ENCODE assay signal across 21 cellular contexts in the genomic region with DNA sequence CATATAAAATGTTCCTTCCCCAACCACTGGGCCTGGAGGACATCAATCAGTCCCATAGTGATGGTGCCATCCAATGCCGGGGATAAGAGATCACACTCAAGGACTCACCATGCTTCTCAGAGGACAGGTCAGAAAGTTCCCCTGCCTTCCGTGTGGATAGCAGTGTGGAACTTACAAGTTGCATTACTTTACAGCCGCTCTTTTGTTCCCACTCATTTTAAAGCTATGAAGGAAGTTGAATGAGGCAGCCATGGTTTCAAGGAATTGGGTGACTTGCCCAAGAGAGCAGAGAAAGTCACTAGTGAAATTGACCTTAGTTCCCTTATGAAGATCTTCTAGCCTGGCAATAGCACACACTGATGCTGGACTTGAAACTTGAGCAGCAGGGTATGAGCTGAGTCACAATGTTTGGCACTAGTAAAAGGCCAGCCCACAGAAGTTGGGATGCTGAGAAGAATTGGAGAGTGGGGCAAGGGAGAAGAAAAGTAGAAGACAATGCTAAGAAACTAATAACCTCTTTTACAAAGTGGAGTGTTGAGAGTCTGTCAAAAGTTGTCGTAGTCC.
A peak's percentile ranks its signal among the peaks of the same experiment; 100 is the strongest.
DNase-seq lines count a peak whose midpoint lies in the region; ATAC-seq, FAIRE-seq and TF ChIP-seq lines count a peak whose summit lies in the region.
"Had no signal": no experiment of that assay in that cellular context is flagged by ENCODE, and none has a peak within 500 bp of the region (broad histone marks: within the 10 kb centered on the region; RNA-seq: fewer than 3 reads in every experiment).

No MANE protein-coding gene starts in this region.

- H3K27ac Mint-ChIP-seq in activated CD4-positive, alpha-beta T cell treated with anti-CD3 and anti-CD28 coated beads, Interleukin-2, amount 10 ng/mL, durations not matched to agents 24 days and 14 days, result no peak overlapping the region
- H3K27ac Mint-ChIP-seq in astrocyte (ENCODE audit: unreplicated experiment) (no peak overlapping the region), progenitor cell of endocrine pancreas (no peak overlapping the region)

- H3K4me3 ChIP-seq in astrocyte (ENCODE audit: insufficient read depth, low read depth, low read length) (no peak overlapping the region), vagina (no peak overlapping the region)
- H3K4me3 ChIP-seq: lower lobe of right lung, PC-9, smooth muscle cell had no signal

- no peaks in the 10 kb centered on the region for H3K36me3 ChIP-seq in astrocyte (ENCODE audit: insufficient read depth, low read length)
- no peaks in the 10 kb centered on the region for H3K36me3 ChIP-seq in vagina
- H3K36me3 ChIP-seq: lower lobe of right lung had no signal

- H3K4me1 ChIP-seq in astrocyte (ENCODE audit: insufficient read depth, low read length) (peaks cover 15% of the 10 kb centered on the region), vagina (peaks cover 23% of the 10 kb centered on the region)

- no peaks in the 10 kb centered on the region for H3K79me2 ChIP-seq in astrocyte (ENCODE audit: insufficient read depth, low read length)

- H3K9ac ChIP-seq in astrocyte (ENCODE audit: low read length), result no peak overlapping the region

- H3K4me2 ChIP-seq in astrocyte (ENCODE audit: low read length), result no peak overlapping the region
- H3K4me2 ChIP-seq: PC-9, smooth muscle cell had no signal

- peaks cover 1% of the 10 kb centered on the region for H3K27me3 Mint-ChIP-seq in activated CD4-positive, alpha-beta T cell treated with anti-CD3 and anti-CD28 coated beads, Interleukin-2, amount 10 ng/mL, durations not matched to agents 24 days and 14 days
- H3K27me3 Mint-ChIP-seq in astrocyte (ENCODE audit: low read depth, unreplicated experiment), result peaks cover 10% of the 10 kb centered on the region
- H3K27me3 Mint-ChIP-seq in progenitor cell of endocrine pancreas, result peaks cover 22% of the 10 kb centered on the region

- H3K9me3 Mint-ChIP-seq in activated CD4-positive, alpha-beta T cell treated with anti-CD3 and anti-CD28 coated beads, Interleukin-2, amount 10 ng/mL, durations not matched to agents 24 days and 14 days, result no peaks in the 10 kb centered on the region
- peaks cover 5% of the 10 kb centered on the region for H3K9me3 Mint-ChIP-seq in astrocyte (ENCODE audit: unreplicated experiment)
- peaks cover 8% of the 10 kb centered on the region for H3K9me3 Mint-ChIP-seq in progenitor cell of endocrine pancreas (ENCODE audit: low read depth)

- FAIRE-seq in astrocyte (lab: Jason Lieb, UNC), result no peak

- peak; percentile 34 for DNase-seq in activated CD4-positive, alpha-beta T cell treated with anti-CD3 and anti-CD28 coated beads, Interleukin-2, amount 10 ng/mL, durations not matched to agents 24 days and 14 days
- no peak for DNase-seq in activated CD4-positive, alpha-beta T cell treated with anti-CD3 and anti-CD28 coated beads, Interleukin-2, amount 50 U/mL, for 48 hours
- DNase-seq in astrocyte (ENCODE audit: low read depth) (peak; percentile 84), glomerular visceral epithelial cell (ENCODE audit: extremely low spot score) (peak; percentile 28), vagina (ENCODE audit: extremely low spot score in 2 of 2) (peak in 1 of 2 donors; percentile 79), progenitor cell of endocrine pancreas (ENCODE audit: low spot score, unreplicated experiment) (no peak)
- DNase-seq: 8988T; activated CD4-positive, alpha-beta T cell treated with anti-CD3 and anti-CD28 coated beads, Interleukin-2, amount 50 U/mL, for 4 hours; activated effector memory CD4-positive, alpha-beta T cell treated with anti-CD3 and anti-CD28 coated beads, Interleukin-2, amount 50 U/mL, for 16 hours; Calu3; central memory CD4-positive, alpha-beta T cell; lower lobe of right lung; NCI-H1105 treated with DMSO at 0.1 percent for 48 hours; PC-9; substantia nigra; T-helper 2 cell had no signal

- H3K27ac ChIP-seq in astrocyte (ENCODE audit: low read depth, low read length) (peak overlapping the region; percentile 8), vagina (peak overlapping the region; percentile 27)
- H3K27ac ChIP-seq: epithelial cell of prostate, lower lobe of right lung, PC-9 had no signal

- intact Hi-C loops in activated CD4-positive, alpha-beta T cell treated with anti-CD3 and anti-CD28 coated beads, Interleukin-2, amount 10 ng/mL, durations not matched to agents 24 days and 14 days (cut with micrococcal nuclease), result no loop called here
- intact Hi-C loops in vagina (cut with DNase I), result no loop called here

- no peaks in the 10 kb centered on the region for H3K9me3 ChIP-seq in astrocyte (ENCODE audit: insufficient read depth, low read depth, low read length)
- no peaks in the 10 kb centered on the region for H3K9me3 ChIP-seq in vagina
- H3K9me3 ChIP-seq: lower lobe of right lung had no signal

- no peaks in the 10 kb centered on the region for H4K20me1 ChIP-seq in astrocyte (ENCODE audit: insufficient read depth, low read length)

- ATAC-seq in HG03342 (IDR thresholded peaks at IDR 0.05; ENCODE audit: unreplicated experiment) (no peak), HG02870 (IDR thresholded peaks at IDR 0.05; ENCODE audit: unreplicated experiment) (no peak)
- ATAC-seq: lower lobe of right lung had no signal

- TF ChIP-seq CTCF in astrocyte (IDR thresholded peaks at IDR 0.05; ENCODE audit: insufficient read depth, low read depth, low read length) (no peak), vagina (IDR thresholded peaks at IDR 0.05) (no peak), progenitor cell of endocrine pancreas (IDR thresholded peaks at IDR 0.05; ENCODE audit: unreplicated experiment) (no peak)

- H3K4me3 Mint-ChIP-seq in activated CD4-positive, alpha-beta T cell treated with anti-CD3 and anti-CD28 coated beads, Interleukin-2, amount 10 ng/mL, durations not matched to agents 24 days and 14 days, result no peak overlapping the region
- H3K4me3 Mint-ChIP-seq in astrocyte (ENCODE audit: unreplicated experiment), result no peak overlapping the region
- no peak overlapping the region for H3K4me3 Mint-ChIP-seq in progenitor cell of endocrine pancreas (ENCODE audit: low read depth)
- H3K4me3 Mint-ChIP-seq: neural crest cell had no signal

- no peaks in the 10 kb centered on the region for H3K36me3 Mint-ChIP-seq in activated CD4-positive, alpha-beta T cell treated with anti-CD3 and anti-CD28 coated beads, Interleukin-2, amount 10 ng/mL, durations not matched to agents 24 days and 14 days (ENCODE audit: low read depth)
- H3K36me3 Mint-ChIP-seq in astrocyte (ENCODE audit: low read depth, unreplicated experiment), result no peaks in the 10 kb centered on the region
- no peaks in the 10 kb centered on the region for H3K36me3 Mint-ChIP-seq in progenitor cell of endocrine pancreas (ENCODE audit: insufficient read depth)

- H3K27me3 ChIP-seq in astrocyte (ENCODE audit: insufficient read depth, low read length) (no peaks in the 10 kb centered on the region), vagina (no peaks in the 10 kb centered on the region)

- no peak for TF ChIP-seq POLR2A in vagina (IDR thresholded peaks at IDR 0.05)

- peaks cover 2% of the 10 kb centered on the region for H3K4me1 Mint-ChIP-seq in activated CD4-positive, alpha-beta T cell treated with anti-CD3 and anti-CD28 coated beads, Interleukin-2, amount 10 ng/mL, durations not matched to agents 24 days and 14 days
- no peaks in the 10 kb centered on the region for H3K4me1 Mint-ChIP-seq in astrocyte (ENCODE audit: low read depth, unreplicated experiment)
- peaks cover 1% of the 10 kb centered on the region for H3K4me1 Mint-ChIP-seq in progenitor cell of endocrine pancreas (ENCODE audit: low read depth)

- no peak overlapping the region for H2AFZ ChIP-seq in astrocyte (ENCODE audit: low read depth, low read length)
- H2AFZ ChIP-seq: PC-9 had no signal

Comparison
In these comparisons a context has a peak if more than half of its experiments do, and no peak if none do; other contexts are left out.
1. DNase-seq: peak in activated CD4-positive, alpha-beta T cell treated with anti-CD3 and anti-CD28 coated beads, Interleukin-2, amount 10 ng/mL, durations not matched to agents 24 days and 14 days (single experiment), astrocyte (single experiment) and glomerular visceral epithelial cell (single experiment); none in activated CD4-positive, alpha-beta T cell treated with anti-CD3 and anti-CD28 coated beads, Interleukin-2, amount 50 U/mL, for 48 hours (0 of 2) and progenitor cell of endocrine pancreas (single experiment).